In genomic region chr3:81622395-81622794, GRCh38 we compare ENCODE assay signal across 15 cellular contexts.
"Had no signal": no experiment of that assay in that cellular context is flagged by ENCODE, and none has a peak within 500 bp of the region (broad histone marks: within the 10 kb centered on the region; RNA-seq: fewer than 3 reads in every experiment).

No MANE protein-coding gene starts in this region.

- ATAC-seq: activated CD8-positive, alpha-beta T cell treated with anti-CD3 and anti-CD28 coated beads, Interleukin-2, amount 10 ng/mL, durations not matched to agents 7 days and 5 days; activated naive CD4-positive, alpha-beta T cell treated with anti-CD3 and anti-CD28 coated beads, Interleukin-2, amount 50 U/mL, for 72 hours; naive thymus-derived CD8-positive, alpha-beta T cell; stimulated activated memory B cell treated with anti-CD40 and anti-IgM and Interleukin-4, amounts not matched to agents 10 μg/mL and 1 μg/mL and 100 μg/mL, for 72 hours had no signal

- DNase-seq: activated CD4-positive, alpha-beta T cell treated with anti-CD3 and anti-CD28 coated beads, Interleukin-2, amount 10 ng/mL, durations not matched to agents 24 days and 14 days; activated CD8-positive, alpha-beta memory T cell treated with anti-CD3 and anti-CD28 coated beads, Interleukin-2, amount 50 U/mL, for 4 hours; activated CD8-positive, alpha-beta T cell treated with anti-CD3 and anti-CD28 coated beads, Interleukin-2, amount 10 ng/mL, durations not matched to agents 7 days and 5 days; activated effector memory CD4-positive, alpha-beta T cell treated with anti-CD3 and anti-CD28 coated beads, Interleukin-2, amount 50 U/mL, for 16 hours; activated T-cell treated with anti-CD3 and anti-CD28 coated beads, Interleukin-2, amount 50 U/mL, for 48 hours; dorsolateral prefrontal cortex; endodermal cell; hypothalamus; left ventricle myocardium inferior; naive thymus-derived CD8-positive, alpha-beta T cell; stimulated activated CD4-positive, alpha-beta T cell treated with anti-CD3 and anti-CD28 coated beads, Interleukin-2, amount 100 ng/mL, for 48 hours; T-helper 2 cell; thyroid gland had no signal
